In genomic region chr1:178101266-178101630, GRCh38 we compare ENCODE assay signal across 1 cellular context.
TF ChIP-seq lines count a peak whose summit lies in the region.

No MANE protein-coding gene starts in this region.

TF ChIP-seq in HepG2, 621 proteins besides CTCF, POLR2A, EP300 and RAD21:
- TF ChIP-seq, protein P1, sequence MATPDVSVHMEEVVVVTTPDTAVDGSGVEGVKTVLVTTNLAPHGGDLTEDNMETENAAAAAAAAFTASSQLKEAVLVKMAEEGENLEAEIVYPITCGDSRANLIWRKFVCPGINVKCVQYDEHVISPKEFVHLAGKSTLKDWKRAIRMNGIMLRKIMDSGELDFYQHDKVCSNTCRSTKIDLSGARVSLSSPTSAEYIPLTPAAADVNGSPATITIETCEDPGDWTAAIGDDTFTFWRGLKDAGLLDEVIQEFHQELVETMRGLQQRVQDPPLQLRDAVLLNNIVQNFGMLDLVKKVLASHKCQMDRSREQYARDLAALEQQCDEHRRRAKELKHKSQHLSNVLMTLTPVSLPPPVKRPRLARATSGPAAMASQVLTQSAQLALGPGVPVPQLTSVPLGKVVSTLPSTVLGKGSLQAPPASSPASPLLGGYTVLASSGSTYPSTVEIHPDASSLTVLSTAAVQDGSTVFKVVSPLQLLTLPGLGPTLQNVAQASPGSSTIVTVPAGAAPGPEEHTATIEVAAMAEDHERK (CRISPR knock-in tag; IDR thresholded peaks at IDR 0.05; ENCODE audit: low read depth), result no peak
- no peak for TF ChIP-seq ZNF513 (CRISPR knock-in tag; conservative IDR thresholded peaks at IDR 0.05)
